Comparison of ENCODE assay signal across 8 cellular contexts in genomic region chr19:1490311-1491113, GRCh38.
DNase-seq lines count a peak whose midpoint lies in the region; ATAC-seq lines count a peak whose summit lies in the region.

PCSK4 (minus strand) TSS chr19:1490350; CDS start chr19:1490346, 4 bp downstream.

- peak; percentile 100 for DNase-seq in Ammon's horn (ENCODE audit: low spot score)
- DNase-seq in NCI-H526 treated with DMSO at 0.1 percent for 48 hours (lab: John Stamatoyannopoulos, UW): peak; percentile 92
- peak; percentile 97 for DNase-seq in activated CD4-positive, alpha-beta T cell treated with anti-CD3 and anti-CD28 coated beads, Interleukin-2, amount 50 U/mL, for 1 hour
- DNase-seq in dedifferentiated amniotic fluid mesenchymal stem cell (ENCODE audit: extremely low spot score): peak; percentile 98
- peak; percentile 99 for DNase-seq in left kidney (ENCODE audit: low read depth, low spot score)
- DNase-seq in stimulated activated CD4-positive, alpha-beta T cell treated with anti-CD3 and anti-CD28 coated beads, Interleukin-1b, Interleukin-23, amount 100 ng/mL, for 48 hours: peak; percentile 99

- peak; percentile 81 for ATAC-seq in GM19328 (IDR thresholded peaks at IDR 0.05; ENCODE audit: unreplicated experiment)
- peak; percentile 57 for ATAC-seq in HG03469 (IDR thresholded peaks at IDR 0.05; ENCODE audit: unreplicated experiment)

Comparison
In these comparisons a context has a peak if more than half of its experiments do, and no peak if none do; other contexts are left out.
1. Peak in every context shown above with its lines: DNase-seq and ATAC-seq.